Comparison of ENCODE assay signal across 8 cellular contexts in genomic region chr18:21851327-21851961, GRCh38.
DNase-seq lines count a peak whose midpoint lies in the region; ATAC-seq, FAIRE-seq and TF ChIP-seq lines count a peak whose summit lies in the region.

No MANE protein-coding gene starts in this region.

- peaks cover 23% of the 10 kb centered on the region for H3K36me3 Mint-ChIP-seq in neural progenitor cell

- BruUV-seq in mammary epithelial cell (replicated peaks; lab: Mats Ljungman, UMichigan), result no TSS peak

- H3K27ac Mint-ChIP-seq in neural progenitor cell, result no peak overlapping the region

- DNase-seq in Kasumi-1 (lab: John Stamatoyannopoulos, UW), result peak; percentile 20 to 27
- peak; percentile 55 for DNase-seq in dermis blood vessel endothelial cell
- DNase-seq in neural progenitor cell (ENCODE audit: low spot score), result no peak
- no peak for DNase-seq in mammary epithelial cell
- DNase-seq in AG08396 (ENCODE audit: low spot score), result no peak
- no peak for DNase-seq in NCI-H128 (lab: John Stamatoyannopoulos, UW; ENCODE audit: unreplicated experiment)

- WGBS in mammary epithelial cell (ENCODE audit: low coverage, missing lambda C conversion rate), result 65% methylated on average over 5 of the region's 5 CpGs

- dilution Hi-C loops in mammary epithelial cell (cut with HindIII; ENCODE audit: low sequenced_read_pairs), result no loop called here

- no peaks in the 10 kb centered on the region for H3F3A ChIP-seq in neural progenitor cell (ENCODE audit: low read depth)

- H2AFZ ChIP-seq in neural progenitor cell (replicated peaks) (no peak overlapping the region), mammary epithelial cell (ENCODE audit: low read depth, low read length) (no peak overlapping the region)

- peak; percentile 37 for TF ChIP-seq CTCF in neural progenitor cell (IDR thresholded peaks at IDR 0.05)
- TF ChIP-seq CTCF in mammary epithelial cell (conservative IDR thresholded peaks at IDR 0.05 in 1 of 2, IDR thresholded peaks at IDR 0.05 in 1 of 2; ENCODE audit: extremely low read depth in 1 of 2, insufficient read depth in 1 of 2, low read depth in 1 of 2, low read length in 2 of 2), result peak in 1 of 2 donors; percentile 41

- in situ Hi-C loops in mammary epithelial cell (cut with MboI; ENCODE audit: low sequenced_read_pairs in 2 of 2), result loop anchor here in 1 of 2 donors (25.0 kb wide), 1 partner anchor 364 kb away; no protein-coding TSS in a partner anchor

- no peak overlapping the region for H3K27ac ChIP-seq in neural progenitor cell
- H3K27ac ChIP-seq in mammary epithelial cell (ENCODE audit: insufficient read depth, low read depth, low read length), result no peak overlapping the region

- CTCF ChIA-PET in mammary epithelial cell (lab: Charles Lee; ENCODE audit: low non-redundant PET), result no interaction called here

- H3K9me3 Mint-ChIP-seq in neural progenitor cell, result no peaks in the 10 kb centered on the region

- H3K4me2 ChIP-seq in neural progenitor cell (no peak overlapping the region), mammary epithelial cell (ENCODE audit: insufficient read depth, low read depth, low read length) (no peak overlapping the region)

- no peak for ATAC-seq in GM18870 (IDR thresholded peaks at IDR 0.05; ENCODE audit: unreplicated experiment)

- H3K9ac ChIP-seq in neural progenitor cell (no peak overlapping the region), mammary epithelial cell (ENCODE audit: insufficient read depth, low read length) (no peak overlapping the region)

- H3K79me2 ChIP-seq in neural progenitor cell (ENCODE audit: low read depth) (peaks cover 5% of the 10 kb centered on the region), mammary epithelial cell (ENCODE audit: insufficient read depth, low read length) (no peaks in the 10 kb centered on the region)

- intact Hi-C loops in mammary epithelial cell (cut with micrococcal nuclease), result loop anchor here (10.0 kb wide), 3 partner anchors 237 to 647 kb away; partner anchors contain the start of gene SNRPD1

- peaks cover 5% of the 10 kb centered on the region for H4K20me1 ChIP-seq in neural progenitor cell (ENCODE audit: low read depth)
- no peaks in the 10 kb centered on the region for H4K20me1 ChIP-seq in mammary epithelial cell (ENCODE audit: insufficient read depth, low read length)

- H3K4me3 Mint-ChIP-seq in neural progenitor cell, result no peak overlapping the region

- H3K9me3 ChIP-seq in neural progenitor cell (ENCODE audit: low read depth), result no peaks in the 10 kb centered on the region
- H3K9me3 ChIP-seq in mammary epithelial cell (replicated peaks; ENCODE audit: insufficient read depth, low read length), result no peaks in the 10 kb centered on the region

- H3K27me3 Mint-ChIP-seq in neural progenitor cell (ENCODE audit: insufficient read depth, low read depth), result no peaks in the 10 kb centered on the region

- peak; percentile 95 for FAIRE-seq in G401.6 (lab: Jason Lieb, UNC)

- no peak overlapping the region for H3K4me3 ChIP-seq in neural progenitor cell
- H3K4me3 ChIP-seq in mammary epithelial cell (replicated peaks in 1 of 3; ENCODE audit: insufficient read depth in 1 of 3, low read depth in 2 of 3, low read length in 3 of 3), result no peak overlapping the region

- H3K36me3 ChIP-seq in neural progenitor cell (peaks cover 6% of the 10 kb centered on the region), mammary epithelial cell (ENCODE audit: insufficient read depth, low read length) (peaks cover 7% of the 10 kb centered on the region)

- H3K4me1 ChIP-seq in neural progenitor cell, result no peaks in the 10 kb centered on the region
- H3K4me1 ChIP-seq in mammary epithelial cell (ENCODE audit: insufficient read depth, low read length), result no peaks in the 10 kb centered on the region

- H3K4me1 Mint-ChIP-seq in neural progenitor cell, result peaks cover 3% of the 10 kb centered on the region

- no peaks in the 10 kb centered on the region for H3K27me3 ChIP-seq in neural progenitor cell
- no peaks in the 10 kb centered on the region for H3K27me3 ChIP-seq in mammary epithelial cell (ENCODE audit: insufficient read depth, low read length)

Comparison
In these comparisons a context has a peak if more than half of its experiments do, and no peak if none do; other contexts are left out.
1. DNase-seq: peak in Kasumi-1 (2 of 2) and dermis blood vessel endothelial cell (single experiment); none in neural progenitor cell (single experiment), mammary epithelial cell (single experiment), AG08396 (single experiment) and NCI-H128 (single experiment).